1 cellular context compared by ENCODE assay signal in genomic region chr15:80207887-80208286, GRCh38.
TF ChIP-seq lines count a peak whose summit lies in the region.

No MANE protein-coding gene starts in this region.

TF ChIP-seq in HepG2, 621 proteins besides CTCF, POLR2A, EP300 and RAD21 (continued from another document and continues in another):
- no peak for TF ChIP-seq AKNA (CRISPR knock-in tag; IDR thresholded peaks at IDR 0.05; ENCODE audit: borderline replicate concordance)
- no peak for TF ChIP-seq RFXANK (CRISPR knock-in tag; IDR thresholded peaks at IDR 0.05)
- no peak for TF ChIP-seq FOXC1 (CRISPR knock-in tag; IDR thresholded peaks at IDR 0.05; ENCODE audit: borderline replicate concordance)
- no peak for TF ChIP-seq TEAD2 (CRISPR knock-in tag; IDR thresholded peaks at IDR 0.05)
- no peak for TF ChIP-seq FOXM1 (CRISPR knock-in tag; IDR thresholded peaks at IDR 0.05)
- TF ChIP-seq NCOA2 (CRISPR knock-in tag; IDR thresholded peaks at IDR 0.05), result peak; percentile 65
- TF ChIP-seq MZF1 (CRISPR knock-in tag; IDR thresholded peaks at IDR 0.05; ENCODE audit: borderline replicate concordance), result no peak
- TF ChIP-seq ZBTB8A (CRISPR knock-in tag; IDR thresholded peaks at IDR 0.05; ENCODE audit: borderline replicate concordance, low read depth), result no peak
- no peak for TF ChIP-seq ZNF615 (CRISPR knock-in tag; IDR thresholded peaks at IDR 0.05; ENCODE audit: borderline replicate concordance)
- no peak for TF ChIP-seq LRRFIP1 (CRISPR knock-in tag; conservative IDR thresholded peaks at IDR 0.05)
- no peak for TF ChIP-seq ZNF660 (CRISPR knock-in tag; IDR thresholded peaks at IDR 0.05; ENCODE audit: borderline replicate concordance, low read depth)
- TF ChIP-seq SIN3A (IDR thresholded peaks at IDR 0.05; ENCODE audit: borderline replicate concordance, low read depth, low read length), result no peak
- no peak for TF ChIP-seq ZNF382 (CRISPR knock-in tag; IDR thresholded peaks at IDR 0.05; ENCODE audit: borderline replicate concordance)
- TF ChIP-seq ISL2 (CRISPR knock-in tag; IDR thresholded peaks at IDR 0.05), result peak; percentile 60; the same call in 1 of the 2 replicates
- TF ChIP-seq ZKSCAN8 (CRISPR knock-in tag; IDR thresholded peaks at IDR 0.05; ENCODE audit: borderline replicate concordance), result no peak
- no peak for TF ChIP-seq PRDM15 (CRISPR knock-in tag; IDR thresholded peaks at IDR 0.05)
- TF ChIP-seq ZNF431 (CRISPR knock-in tag; IDR thresholded peaks at IDR 0.05; ENCODE audit: borderline replicate concordance, low read depth), result no peak
- TF ChIP-seq ZNF253 (CRISPR knock-in tag; IDR thresholded peaks at IDR 0.05; ENCODE audit: borderline replicate concordance), result no peak
- TF ChIP-seq KAT7 (CRISPR knock-in tag; IDR thresholded peaks at IDR 0.05; ENCODE audit: borderline replicate concordance), result no peak
- no peak for TF ChIP-seq DDIT3 (CRISPR knock-in tag; IDR thresholded peaks at IDR 0.05)
- TF ChIP-seq TP53 (CRISPR knock-in tag; conservative IDR thresholded peaks at IDR 0.05), result no peak
- no peak for TF ChIP-seq MLX (CRISPR knock-in tag; IDR thresholded peaks at IDR 0.05)
- no peak for TF ChIP-seq FOXP1 (IDR thresholded peaks at IDR 0.05)
- peak; percentile 37; the same call in 1 of the 2 replicates for TF ChIP-seq FOXP1 (CRISPR knock-in tag; IDR thresholded peaks at IDR 0.05)
- no peak for TF ChIP-seq CBX2 (IDR thresholded peaks at IDR 0.05; ENCODE audit: low read depth, low read length)
- TF ChIP-seq CBX2 (CRISPR knock-in tag; IDR thresholded peaks at IDR 0.05; ENCODE audit: low read depth), result no peak
- no peak for TF ChIP-seq ZNF570 (CRISPR knock-in tag; IDR thresholded peaks at IDR 0.05; ENCODE audit: borderline replicate concordance)
- TF ChIP-seq PHF5A (CRISPR knock-in tag; IDR thresholded peaks at IDR 0.05; ENCODE audit: low read depth, unreplicated experiment), result no peak
- no peak for TF ChIP-seq USF2 (IDR thresholded peaks at IDR 0.05; ENCODE audit: low read depth, low read length)
- TF ChIP-seq USF2 (CRISPR knock-in tag; IDR thresholded peaks at IDR 0.05; ENCODE audit: borderline replicate concordance), result no peak
- no peak for TF ChIP-seq ZNF383 (CRISPR knock-in tag; IDR thresholded peaks at IDR 0.05; ENCODE audit: borderline replicate concordance)
- no peak for TF ChIP-seq ETV5 (CRISPR knock-in tag; IDR thresholded peaks at IDR 0.05; ENCODE audit: borderline replicate concordance)
- peak; percentile 31; the same call in 1 of the 2 replicates for TF ChIP-seq TCF7 (IDR thresholded peaks at IDR 0.05; ENCODE audit: low read depth)
- no peak for TF ChIP-seq ETS1 (CRISPR knock-in tag; IDR thresholded peaks at IDR 0.05)
- TF ChIP-seq ARHGAP35 (CRISPR knock-in tag; IDR thresholded peaks at IDR 0.05; ENCODE audit: borderline replicate concordance), result no peak
- TF ChIP-seq PAXIP1 (CRISPR knock-in tag; conservative IDR thresholded peaks at IDR 0.05), result peak; percentile 71
- TF ChIP-seq ZNF775 (CRISPR knock-in tag; IDR thresholded peaks at IDR 0.05; ENCODE audit: borderline replicate concordance), result no peak
- TF ChIP-seq SOX6 (IDR thresholded peaks at IDR 0.05), result no peak
- peak; percentile 62; the same call in 1 of the 2 replicates for TF ChIP-seq SOX6 (CRISPR knock-in tag; IDR thresholded peaks at IDR 0.05)
- peak; percentile 52; the same call in 1 of the 2 replicates for TF ChIP-seq ATF2 (CRISPR knock-in tag; IDR thresholded peaks at IDR 0.05)
- no peak for TF ChIP-seq LBX2 (CRISPR knock-in tag; IDR thresholded peaks at IDR 0.05; ENCODE audit: borderline replicate concordance)
- no peak for TF ChIP-seq RBAK (CRISPR knock-in tag; IDR thresholded peaks at IDR 0.05)
